Comparison of ENCODE assay signal across 11 cellular contexts in genomic region chr2:231387904-231388724, GRCh38. TPM values are rescaled to one million over a fixed set of nuclear protein-coding genes. Genes with fewer than 3 reads are reported as not detected.
DNase-seq lines count a peak whose midpoint lies in the region; ATAC-seq and TF ChIP-seq lines count a peak whose summit lies in the region.
"Had no signal": no experiment of that assay in that cellular context is flagged by ENCODE, and none has a peak within 500 bp of the region (broad histone marks: within the 10 kb centered on the region; RNA-seq: fewer than 3 reads in every experiment).

No MANE protein-coding gene starts in this region.

- H3K36me3 ChIP-seq in right lobe of liver (no peaks in the 10 kb centered on the region), aorta (ENCODE audit: control insufficient read depth in 1 of 2, insufficient read depth in 2 of 2, low read length in 1 of 2) (no peaks in the 10 kb centered on the region)

- WGBS in right lobe of liver (ENCODE audit: insufficient coverage, low coverage, low lambda C conversion rate, missing lambda C conversion rate), result 94% methylated on average over 8 of the region's 26 CpGs
- 47 to 53% methylated on average over 26 of the region's 26 CpGs for WGBS in aorta, 2 donors

- H3K27ac Mint-ChIP-seq in stimulated activated naive CD8-positive, alpha-beta T cell treated with anti-CD3 and anti-CD28 coated beads, Interleukin-15, amount 100 ng/mL, for 72 hours, result no peak overlapping the region
- H3K27ac Mint-ChIP-seq: mesothelial cell of epicardium had no signal

- H3K27me3 ChIP-seq in right lobe of liver (no peaks in the 10 kb centered on the region), aorta (ENCODE audit: control insufficient read depth in 1 of 2, insufficient read depth in 2 of 2, low read length in 1 of 2) (no peaks in the 10 kb centered on the region)

- peaks cover 12% of the 10 kb centered on the region for H3K4me1 Mint-ChIP-seq in stimulated activated naive CD8-positive, alpha-beta T cell treated with anti-CD3 and anti-CD28 coated beads, Interleukin-15, amount 100 ng/mL, for 72 hours

- H3K9me3 Mint-ChIP-seq in stimulated activated naive CD8-positive, alpha-beta T cell treated with anti-CD3 and anti-CD28 coated beads, Interleukin-15, amount 100 ng/mL, for 72 hours, result peaks cover 9 to 12% of the 10 kb centered on the region in 2 donors

- H3K9me3 ChIP-seq in right lobe of liver (peaks cover 0 to 4% (median 0%) of the 10 kb centered on the region in 4 donors), aorta (ENCODE audit: control insufficient read depth, low read length) (no peaks in the 10 kb centered on the region)

- peak; percentile 21 for ATAC-seq in stimulated activated naive CD8-positive, alpha-beta T cell treated with anti-CD3 and anti-CD28 coated beads, Interleukin-15, Interleukin-2, amounts not matched to agents 100 U/mL and 50 U/mL, for 24 hours
- no peak for ATAC-seq in stimulated activated naive CD8-positive, alpha-beta T cell treated with anti-CD3 and anti-CD28 coated beads, Interleukin-15, amount 100 ng/mL, for 72 hours
- ATAC-seq in right lobe of liver (peak in 3 of 4 donors; percentile 35 to 39 (median 38)), aorta (ENCODE audit: low FRiP score) (peak; percentile 59), GM21390 (IDR thresholded peaks at IDR 0.05; ENCODE audit: unreplicated experiment) (no peak)

- no peak overlapping the region for H3K27ac ChIP-seq in right lobe of liver
- no peak overlapping the region for H3K27ac ChIP-seq in aorta (ENCODE audit: low read depth in 1 of 2, low read length in 2 of 2)

- DNase-seq in stimulated activated naive CD8-positive, alpha-beta T cell treated with anti-CD3 and anti-CD28 coated beads, Interleukin-15, Interleukin-2, amounts not matched to agents 100 U/mL and 50 U/mL, for 24 hours, result no peak
- no peak for DNase-seq in stimulated activated naive CD8-positive, alpha-beta T cell treated with anti-CD3 and anti-CD28 coated beads, Interleukin-15, amount 100 ng/mL, for 72 hours
- DNase-seq in cardiac fibroblast (ENCODE audit: low read depth in 2 of 2) (peak; percentile 36 to 61), right lobe of liver (no peak), aorta (peak; percentile 74 to 79), cerebellar cortex (ENCODE audit: low spot score) (no peak), iPS-NIHi11 (ENCODE audit: low spot score) (no peak)
- DNase-seq: NCI-H510A treated with DMSO at 0.1 percent for 48 hours; stimulated activated naive CD4-positive, alpha-beta T cell treated with Interleukin-2 at 50 U/mL for 16 hours had no signal

- no peak overlapping the region for H3K4me3 Mint-ChIP-seq in stimulated activated naive CD8-positive, alpha-beta T cell treated with anti-CD3 and anti-CD28 coated beads, Interleukin-15, amount 100 ng/mL, for 72 hours
- H3K4me3 Mint-ChIP-seq: mesothelial cell of epicardium had no signal

- H3K27me3 Mint-ChIP-seq in stimulated activated naive CD8-positive, alpha-beta T cell treated with anti-CD3 and anti-CD28 coated beads, Interleukin-15, amount 100 ng/mL, for 72 hours, result peaks cover 17% of the 10 kb centered on the region

- peak; percentile 1 for TF ChIP-seq CTCF in cardiac fibroblast (IDR thresholded peaks at IDR 0.05; ENCODE audit: low read depth, low read length)
- no peak for TF ChIP-seq CTCF in right lobe of liver (IDR thresholded peaks at IDR 0.05)

- no peak for TF ChIP-seq POLR2A in right lobe of liver (IDR thresholded peaks at IDR 0.05)

- intact Hi-C loops in right lobe of liver (cut with DNase I), result no loop called here
- intact Hi-C loops in aorta (cut with DNase I), result no loop called here

- H3K4me3 ChIP-seq in cardiac fibroblast (replicated peaks in 1 of 2; ENCODE audit: low read depth in 2 of 2, low read length in 2 of 2) (no peak overlapping the region), right lobe of liver (no peak overlapping the region), aorta (ENCODE audit: low read length in 2 of 2) (no peak overlapping the region)

- H3K4me1 ChIP-seq in right lobe of liver, result no peaks in the 10 kb centered on the region
- H3K4me1 ChIP-seq in aorta (ENCODE audit: control insufficient read depth in 1 of 2, insufficient read depth in 2 of 2, low read length in 2 of 2), result no peaks in the 10 kb centered on the region

RNA-seq across cellular contexts. Expression of gene B3GNT7, which starts 7.4 kb away (rescaled TPM):
- total RNA-seq in right lobe of liver (1 to 10 TPM in 3 of 6 experiments, under 1 TPM in 3; 0.73 to 5.3 (median 0.96) TPM), aorta (1 to 10 TPM; 4.0 to 6.7 TPM)
- 1 to 10 TPM in 1 of 2 donors, under 1 TPM in 1; 0.56 to 3.5 TPM for polyA plus RNA-seq in aorta

Comparison
In these comparisons a context has a peak if more than half of its experiments do, and no peak if none do; other contexts are left out.
1. ATAC-seq: peak in stimulated activated naive CD8-positive, alpha-beta T cell treated with anti-CD3 and anti-CD28 coated beads, Interleukin-15, Interleukin-2, amounts not matched to agents 100 U/mL and 50 U/mL, for 24 hours (single experiment), right lobe of liver (3 of 4) and aorta (single experiment); none in stimulated activated naive CD8-positive, alpha-beta T cell treated with anti-CD3 and anti-CD28 coated beads, Interleukin-15, amount 100 ng/mL, for 72 hours (single experiment) and GM21390 (single experiment).
2. DNase-seq: peak in cardiac fibroblast (2 of 2) and aorta (2 of 2); none in stimulated activated naive CD8-positive, alpha-beta T cell treated with anti-CD3 and anti-CD28 coated beads, Interleukin-15, Interleukin-2, amounts not matched to agents 100 U/mL and 50 U/mL, for 24 hours (single experiment), stimulated activated naive CD8-positive, alpha-beta T cell treated with anti-CD3 and anti-CD28 coated beads, Interleukin-15, amount 100 ng/mL, for 72 hours (0 of 2), right lobe of liver (0 of 3), cerebellar cortex (single experiment) and iPS-NIHi11 (single experiment).